1 cellular context compared by ENCODE assay signal in genomic region chr2:201413552-201413951, GRCh38.
A peak's percentile ranks its signal among the peaks of the same experiment; 100 is the strongest.
TF ChIP-seq lines count a peak whose summit lies in the region.

No MANE protein-coding gene starts in this region.

TF ChIP-seq in HepG2, 621 proteins besides CTCF, POLR2A, EP300 and RAD21:
- TF ChIP-seq ZNF207 (IDR thresholded peaks at IDR 0.05; ENCODE audit: borderline replicate concordance) (no peak), HNRNPK (IDR thresholded peaks at IDR 0.05; ENCODE audit: low read depth, low read length, poor library complexity, severe bottlenecking) (peak; percentile 87)
